ENCODE assay signal across 1 cellular context in genomic region chr1:229434005-229434640, GRCh38.
TF ChIP-seq lines count a peak whose summit lies in the region.

ACTA1 (minus strand) TSS chr1:229434094; CDS start chr1:229433115, 979 bp downstream.

TF ChIP-seq in IMR-90, 13 proteins besides CTCF, POLR2A, EP300 and RAD21 (continued from another document):
- TF ChIP-seq ELK1 (IDR thresholded peaks at IDR 0.05; ENCODE audit: borderline replicate concordance, low read depth, low read length), result no peak
- TF ChIP-seq NFE2L2 (IDR thresholded peaks at IDR 0.05; ENCODE audit: low read depth, low read length), result no peak
- no peak for TF ChIP-seq CEBPB (IDR thresholded peaks at IDR 0.05; ENCODE audit: low read depth, low read length)
- no peak for TF ChIP-seq MXI1 (IDR thresholded peaks at IDR 0.05; ENCODE audit: borderline replicate concordance, low read depth, low read length)
- no peak for TF ChIP-seq BHLHE40 (IDR thresholded peaks at IDR 0.05; ENCODE audit: low read depth, low read length)
- no peak for TF ChIP-seq CHD1 (IDR thresholded peaks at IDR 0.05; ENCODE audit: low read depth, low read length)
- no peak for TF ChIP-seq SMC3 (IDR thresholded peaks at IDR 0.05; ENCODE audit: low read depth, low read length)
- TF ChIP-seq MAZ (IDR thresholded peaks at IDR 0.05; ENCODE audit: borderline replicate concordance, low read depth, low read length), result no peak
- TF ChIP-seq RCOR1 (IDR thresholded peaks at IDR 0.05; ENCODE audit: insufficient replicate concordance, low read length), result no peak
- no peak for TF ChIP-seq MAFK (IDR thresholded peaks at IDR 0.05; ENCODE audit: low read depth, low read length)
